23 cellular contexts compared by ENCODE assay signal in genomic region chr6:169621311-169621710, GRCh38.
"Had no signal": no experiment of that assay in that cellular context is flagged by ENCODE, and none has a peak within 500 bp of the region (broad histone marks: within the 10 kb centered on the region; RNA-seq: fewer than 3 reads in every experiment).

No MANE protein-coding gene starts in this region.

- FAIRE-seq: RCC 7860 had no signal

- H3K27me3 Mint-ChIP-seq: activated B cell treated with CpG ODN at 0.5 μM for 24 hours; activated CD4-positive, alpha-beta memory T cell treated with anti-CD3 and anti-CD28 coated beads, Interleukin-2, amount 10 ng/mL, durations not matched to agents 7 days and 5 days; activated naive CD8-positive, alpha-beta T cell; activated T-helper 17 cell treated with anti-CD3 and anti-CD28 coated beads, Interleukin-2, amount 50 U/mL, for 72 hours; T-helper 17 cell had no signal

- H3K27ac ChIP-seq: brain microvascular endothelial cell had no signal

- H3K27me3 ChIP-seq: brain microvascular endothelial cell, MG63 had no signal

- DNase-seq: activated B cell treated with CpG ODN at 0.5 μM for 24 hours; activated CD4-positive, alpha-beta memory T cell treated with anti-CD3 and anti-CD28 coated beads, Interleukin-2, amount 10 ng/mL, durations not matched to agents 7 days and 5 days; activated CD4-positive, alpha-beta T cell treated with anti-CD3 and anti-CD28 coated beads for 1 hour; activated CD4-positive, alpha-beta T cell treated with anti-CD3 and anti-CD28 coated beads, Interleukin-2, amount 50 U/mL, for 1 hour; activated gamma-delta T cell; activated naive CD4-positive, alpha-beta T cell treated with anti-CD3 and anti-CD28 coated beads for 36 hours; activated T-cell treated with anti-CD3 and anti-CD28 coated beads for 4 hours; activated T-cell treated with anti-CD3 and anti-CD28 coated beads, Interleukin-2, amount 50 U/mL, for 48 hours; amygdala; brain microvascular endothelial cell; MG63; NCI-H1105; NCI-H1436; NCI-H1694 treated with DMSO at 0.1 percent for 48 hours; NCI-H2029 treated with DMSO at 0.1 percent for 48 hours; NCI-H510A treated with DMSO at 0.1 percent for 48 hours; NCI-H69; SHP77 treated with DMSO at 0.1 percent for 48 hours; T-helper 17 cell; T-helper 9 cell had no signal

- H3K4me3 ChIP-seq: MG63 had no signal

- H3K27ac Mint-ChIP-seq: activated B cell treated with CpG ODN at 0.5 μM for 24 hours; activated CD4-positive, alpha-beta memory T cell treated with anti-CD3 and anti-CD28 coated beads, Interleukin-2, amount 10 ng/mL, durations not matched to agents 7 days and 5 days; activated naive CD4-positive, alpha-beta T cell treated with anti-CD3 and anti-CD28 coated beads for 36 hours; activated naive CD8-positive, alpha-beta T cell; activated T-helper 17 cell treated with anti-CD3 and anti-CD28 coated beads, Interleukin-2, amount 50 U/mL, for 72 hours; T-helper 17 cell had no signal

- H3K9me3 Mint-ChIP-seq: activated naive CD4-positive, alpha-beta T cell treated with anti-CD3 and anti-CD28 coated beads for 36 hours; activated T-helper 17 cell treated with anti-CD3 and anti-CD28 coated beads, Interleukin-2, amount 50 U/mL, for 72 hours had no signal

- H3K4me1 Mint-ChIP-seq: activated CD4-positive, alpha-beta memory T cell treated with anti-CD3 and anti-CD28 coated beads, Interleukin-2, amount 10 ng/mL, durations not matched to agents 7 days and 5 days; activated T-helper 17 cell treated with anti-CD3 and anti-CD28 coated beads, Interleukin-2, amount 50 U/mL, for 72 hours had no signal

- H3K4me3 Mint-ChIP-seq: activated B cell treated with CpG ODN at 0.5 μM for 24 hours; activated CD4-positive, alpha-beta memory T cell treated with anti-CD3 and anti-CD28 coated beads, Interleukin-2, amount 10 ng/mL, durations not matched to agents 7 days and 5 days; activated naive CD4-positive, alpha-beta T cell treated with anti-CD3 and anti-CD28 coated beads for 36 hours; activated naive CD8-positive, alpha-beta T cell; activated T-helper 17 cell treated with anti-CD3 and anti-CD28 coated beads, Interleukin-2, amount 50 U/mL, for 72 hours; T-helper 17 cell had no signal

- H3K36me3 ChIP-seq: brain microvascular endothelial cell had no signal
